Comparison of ENCODE assay signal across 1 cellular context in genomic region chr6:134007077-134007476, GRCh38.
TF ChIP-seq lines count a peak whose summit lies in the region.

No MANE protein-coding gene starts in this region.

TF ChIP-seq in H1, 55 proteins besides CTCF, POLR2A, EP300 and RAD21:
- TF ChIP-seq POLR2AphosphoS5 (IDR thresholded peaks at IDR 0.05; ENCODE audit: low read depth, low read length) (no peak), CHD2 (IDR thresholded peaks at IDR 0.05; ENCODE audit: low read length) (no peak), NANOG (IDR thresholded peaks at IDR 0.05; ENCODE audit: insufficient read depth, low read depth, low read length, poor library complexity, severe bottlenecking) (no peak), ZNF274 (IDR thresholded peaks at IDR 0.05; ENCODE audit: borderline replicate concordance, extremely low read depth, low read length) (no peak), MAX (IDR thresholded peaks at IDR 0.05) (no peak), FOSL1 (IDR thresholded peaks at IDR 0.05; ENCODE audit: insufficient read depth, low read depth, low read length) (no peak), CEBPB (IDR thresholded peaks at IDR 0.05; ENCODE audit: low read depth, low read length) (no peak)
